ENCODE assay signal across 12 cellular contexts in the genomic region with DNA sequence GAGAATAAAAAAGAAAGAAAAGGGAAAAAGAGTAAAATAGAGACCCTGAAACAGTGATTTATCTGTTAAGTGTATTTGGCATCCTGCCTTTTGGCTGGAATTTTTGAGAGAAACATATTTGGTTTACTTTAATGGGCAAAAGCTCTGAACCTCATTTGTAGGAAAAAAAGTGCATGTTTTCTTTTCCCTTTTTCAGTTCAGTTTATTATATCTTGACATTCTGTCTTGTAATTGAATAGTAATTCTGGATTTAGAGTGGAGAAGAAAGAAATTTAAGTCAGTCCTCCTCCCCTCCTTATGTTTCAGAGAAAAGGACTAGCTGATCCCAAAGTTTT.
A peak's percentile ranks its signal among the peaks of the same experiment; 100 is the strongest.
DNase-seq lines count a peak whose midpoint lies in the region; ATAC-seq and TF ChIP-seq lines count a peak whose summit lies in the region.
"Had no signal": no experiment of that assay in that cellular context is flagged by ENCODE, and none has a peak within 500 bp of the region (broad histone marks: within the 10 kb centered on the region; RNA-seq: fewer than 3 reads in every experiment).

No MANE protein-coding gene starts in this region.

- no peaks in the 10 kb centered on the region for H3K27me3 ChIP-seq in CD4-positive, alpha-beta T cell (ENCODE audit: control insufficient read depth, insufficient read depth, low read length)
- no peaks in the 10 kb centered on the region for H3K27me3 ChIP-seq in Panc1 (ENCODE audit: control insufficient read depth, insufficient read depth, low read length)
- H3K27me3 ChIP-seq in sigmoid colon: no peaks in the 10 kb centered on the region
- H3K27me3 ChIP-seq: foreskin keratinocyte had no signal

- in situ Hi-C loops in Panc1 (cut with HindIII; ENCODE audit: low pct_unique_long_range_greater_than_20kb, low sequenced_read_pairs): no loop called here

- H3K36me3 Mint-ChIP-seq in CD4-positive, alpha-beta T cell (ENCODE audit: low read depth): peaks cover 76% of the 10 kb centered on the region

- POLR2A ChIA-PET in CD4-positive, alpha-beta T cell (lab: Charles Lee): interaction anchor here (0.6 to 3.0 kb wide), 2 partner anchors 66 to 69 kb away, joined by 4 to 6 read pairs; no protein-coding TSS in a partner anchor
- POLR2A ChIA-PET in Panc1 (lab: Charles Lee): no interaction called here

- no peak overlapping the region for H3K4me3 ChIP-seq in Panc1 (ENCODE audit: low read depth in 2 of 2, low read length in 2 of 2)
- H3K4me3 ChIP-seq in sigmoid colon: no peak overlapping the region

- no peak for TF ChIP-seq CTCF in CD4-positive, alpha-beta T cell (IDR thresholded peaks at IDR 0.05)
- no peak for TF ChIP-seq CTCF in Panc1 (IDR thresholded peaks at IDR 0.05)
- TF ChIP-seq CTCF in sigmoid colon (IDR thresholded peaks at IDR 0.05): no peak

- H3K27ac Mint-ChIP-seq in CD4-positive, alpha-beta T cell: peak overlapping the region; percentile 43

- no peaks in the 10 kb centered on the region for H3K9me3 ChIP-seq in CD4-positive, alpha-beta T cell (ENCODE audit: control insufficient read depth, low read length)
- H3K9me3 ChIP-seq in Panc1 (ENCODE audit: control insufficient read depth, insufficient read depth, low read depth, low read length) (no peaks in the 10 kb centered on the region), sigmoid colon (no peaks in the 10 kb centered on the region)

- H3K4me1 ChIP-seq in Panc1 (ENCODE audit: control insufficient read depth, insufficient read depth, low read length): peaks cover 51% of the 10 kb centered on the region
- peaks cover 0 to 61% (median 50%) of the 10 kb centered on the region in 4 donors for H3K4me1 ChIP-seq in sigmoid colon

- ATAC-seq in CD4-positive, alpha-beta T cell (ENCODE audit: poor library complexity): no peak
- ATAC-seq in Panc1 (no peak), HG02852 (IDR thresholded peaks at IDR 0.05; ENCODE audit: unreplicated experiment) (no peak), HG03175 (IDR thresholded peaks at IDR 0.05; ENCODE audit: unreplicated experiment) (no peak)
- ATAC-seq: foreskin keratinocyte had no signal

- no peaks in the 10 kb centered on the region for H3K36me3 ChIP-seq in Panc1 (ENCODE audit: control insufficient read depth, insufficient read depth, low read length)
- H3K36me3 ChIP-seq in sigmoid colon: no peaks in the 10 kb centered on the region

- no peak for TF ChIP-seq POLR2A in sigmoid colon (IDR thresholded peaks at IDR 0.05)

- H3K9me3 Mint-ChIP-seq in CD4-positive, alpha-beta T cell: peaks cover 5% of the 10 kb centered on the region

- TF ChIP-seq EP300 in sigmoid colon (IDR thresholded peaks at IDR 0.05): no peak

- BruUV-seq in Panc1 (replicated peaks; lab: Mats Ljungman, UMichigan): no TSS peak

- intact Hi-C loops in CD4-positive, alpha-beta T cell (cut with DNase I, micrococcal nuclease): no loop called here
- intact Hi-C loops in Panc1 (cut with micrococcal nuclease; ENCODE audit: unreplicated experiment) (no loop called here), sigmoid colon (cut with DNase I) (no loop called here)

- no peak for DNase-seq in CD4-positive, alpha-beta T cell
- DNase-seq in Panc1 (ENCODE audit: low read depth, low spot score) (no peak), dermis microvascular lymphatic vessel endothelial cell (ENCODE audit: low read depth in 2 of 2) (peak; percentile 34 to 35), sigmoid colon (no peak), occipital lobe (lab: John Stamatoyannopoulos, UW) (no peak), HUDEP-2 (lab: John Stamatoyannopoulos, UW; ENCODE audit: unreplicated experiment in 76 of 76) (no peak)
- DNase-seq: DND-41, foreskin keratinocyte, SHP77 had no signal

- peaks cover 56% of the 10 kb centered on the region for H3K4me1 Mint-ChIP-seq in CD4-positive, alpha-beta T cell (ENCODE audit: low read depth)

- no peak overlapping the region for H3K27ac ChIP-seq in CD4-positive, alpha-beta T cell (ENCODE audit: low read depth, low read length)
- peak overlapping the region; percentile 61 for H3K27ac ChIP-seq in Panc1 (ENCODE audit: low read length)
- H3K27ac ChIP-seq in sigmoid colon: peak overlapping the region; percentile 29 to 68 (median 58)
- H3K27ac ChIP-seq: foreskin keratinocyte, KMS-11 had no signal

- CTCF ChIA-PET in CD4-positive, alpha-beta T cell (lab: Charles Lee): no interaction called here
- CTCF ChIA-PET in Panc1 (lab: Charles Lee): no interaction called here

- H3K4me3 Mint-ChIP-seq in CD4-positive, alpha-beta T cell: no peak overlapping the region

- no peaks in the 10 kb centered on the region for H3K27me3 Mint-ChIP-seq in CD4-positive, alpha-beta T cell

Comparison
In these comparisons a context has a peak if more than half of its experiments do, and no peak if none do; other contexts are left out.
1. DNase-seq: peak in dermis microvascular lymphatic vessel endothelial cell (2 of 2); none in CD4-positive, alpha-beta T cell (0 of 10), Panc1 (single experiment), sigmoid colon (single experiment), occipital lobe (single experiment) and HUDEP-2 (0 of 76).